15 cellular contexts compared by ENCODE assay signal in genomic region chr19:1167687-1168561, GRCh38. TPM values are rescaled to one million over a fixed set of nuclear protein-coding genes. Genes with fewer than 3 reads are reported as not detected.
DNase-seq lines count a peak whose midpoint lies in the region; ATAC-seq, FAIRE-seq and TF ChIP-seq lines count a peak whose summit lies in the region.
"Had no signal": no experiment of that assay in that cellular context is flagged by ENCODE, and none has a peak within 500 bp of the region (broad histone marks: within the 10 kb centered on the region; RNA-seq: fewer than 3 reads in every experiment).

No MANE protein-coding gene starts in this region.

- no peak for DNase-seq in NT2/D1 (ENCODE audit: low read depth, low spot score)
- DNase-seq in H1 (ENCODE audit: low read depth in 1 of 2, low spot score in 2 of 2): no peak
- no peak for DNase-seq in mesothelial cell of epicardium (ENCODE audit: low spot score in 2 of 2, unreplicated experiment in 2 of 2)
- DNase-seq in transverse colon: no peak
- no peak for DNase-seq in midbrain (lab: John Stamatoyannopoulos, UW)
- no peak for DNase-seq in substantia nigra (lab: John Stamatoyannopoulos, UW)
- DNase-seq: activated CD4-positive, alpha-beta T cell treated with anti-CD3 and anti-CD28 coated beads for 48 hours; activated gamma-delta T cell treated with Interleukin-2 at 50 U/mL for 16 hours; Kasumi-1; naive B cell; stimulated activated naive CD8-positive, alpha-beta T cell treated with anti-CD3 and anti-CD28 coated beads, Interleukin-15, amount 100 ng/mL, for 72 hours had no signal

- CTCF ChIA-PET in H1 (lab: Charles Lee; ENCODE audit: partially characterized antibody): interaction anchor here (0.8 to 3.0 kb wide), 10 partner anchors 12 to 94 kb away, joined by 3 to 15 read pairs (median 4); no protein-coding TSS in a partner anchor

- H3K27me3 ChIP-seq in NT2/D1 (ENCODE audit: insufficient read depth, insufficient read length) (no peaks in the 10 kb centered on the region), H1 (replicated peaks in 1 of 4; ENCODE audit: control insufficient read depth in 3 of 4, extremely low read depth in 1 of 4, insufficient read depth in 3 of 4, low read length in 3 of 4) (no peaks in the 10 kb centered on the region; a peak in 1 of 7 replicates), transverse colon (no peaks in the 10 kb centered on the region)
- H3K27me3 ChIP-seq: SJSA1 had no signal

- peaks cover 3% of the 10 kb centered on the region for H3K36me3 Mint-ChIP-seq in mesothelial cell of epicardium

- H4K8ac ChIP-seq in H1 (ENCODE audit: extremely low read depth, insufficient read depth, low read length): peak overlapping the region; percentile 62

- H4K91ac ChIP-seq in H1 (replicated peaks; ENCODE audit: insufficient read length, low read length): no peak overlapping the region

- H4K20me1 ChIP-seq in H1 (replicated peaks in 1 of 2; ENCODE audit: control insufficient read depth in 1 of 2, insufficient read depth in 2 of 2, low read length in 2 of 2): peaks cover 0 to 41% of the 10 kb centered on the region in 2 experiments

- H3K4me3 ChIP-seq in NT2/D1 (ENCODE audit: insufficient read length, low read depth) (no peak overlapping the region), H1 (ENCODE audit: extremely low read depth in 1 of 4, insufficient read depth in 2 of 4, low read depth in 3 of 4, low read length in 4 of 4) (no peak overlapping the region), transverse colon (peak overlapping the region in 2 of 4 donors; percentile 3 to 15)
- H3K4me3 ChIP-seq: SJSA1 had no signal

- no peak overlapping the region for H3K4me2 ChIP-seq in H1 (ENCODE audit: insufficient read depth in 1 of 2, low read depth in 2 of 2, low read length in 2 of 2)

- H2AK5ac ChIP-seq in H1 (ENCODE audit: low read depth, low read length): no peak overlapping the region

- ATAC-seq in HG02973 (IDR thresholded peaks at IDR 0.05; ENCODE audit: unreplicated experiment): no peak
- no peak for ATAC-seq in HG02938 (IDR thresholded peaks at IDR 0.05; ENCODE audit: unreplicated experiment)
- ATAC-seq: stimulated activated naive CD8-positive, alpha-beta T cell treated with anti-CD3 and anti-CD28 coated beads, Interleukin-15, amount 100 ng/mL, for 72 hours had no signal

- no peak for FAIRE-seq in H1 (lab: Jason Lieb, UNC)

- H3K18ac ChIP-seq in H1 (ENCODE audit: extremely low read depth, low read length): no peak overlapping the region

- H3K27me3 Mint-ChIP-seq in mesothelial cell of epicardium (ENCODE audit: low read depth): no peaks in the 10 kb centered on the region
- H3K27me3 Mint-ChIP-seq: dendritic cell treated with granulocyte-macrophage colony-stimulating factor and Interleukin-4, amounts not matched to agents 40 ng/mL and 50 ng/mL, for 4 days; naive B cell; stimulated activated naive CD8-positive, alpha-beta T cell treated with anti-CD3 and anti-CD28 coated beads, Interleukin-15, amount 100 ng/mL, for 72 hours had no signal

- peaks cover 10 to 65% of the 10 kb centered on the region in 2 experiments for H3K79me2 ChIP-seq in H1 (ENCODE audit: control insufficient read depth in 1 of 2, insufficient read depth in 2 of 2, low read length in 2 of 2)

- H3K14ac ChIP-seq in H1 (ENCODE audit: insufficient read length): no peak overlapping the region

- WGBS in H1 (ENCODE audit: extremely low coverage in 1 of 2, insufficient coverage in 1 of 2, insufficient read length in 1 of 2, insufficient replicate concordance in 2 of 2, low coverage in 1 of 2, low lambda C conversion rate in 2 of 2, missing lambda C conversion rate in 1 of 2), 2 experiments: 92% methylated on average over 31 of the region's 35 CpGs; no CpG with 5 or more reads in 1 of the 2 experiments
- 82% methylated on average over 30 of the region's 35 CpGs; no CpG with 5 or more reads in 1 of the 2 donors for WGBS in transverse colon (ENCODE audit: low coverage in 1 of 2), 2 donors

- peak overlapping the region; percentile 67 for H3K27ac Mint-ChIP-seq in mesothelial cell of epicardium
- H3K27ac Mint-ChIP-seq: naive B cell had no signal

- peak overlapping the region; percentile 66 for H3K4me3 Mint-ChIP-seq in mesothelial cell of epicardium
- H3K4me3 Mint-ChIP-seq: stimulated activated naive CD8-positive, alpha-beta T cell treated with anti-CD3 and anti-CD28 coated beads, Interleukin-15, amount 100 ng/mL, for 72 hours had no signal

- no peak overlapping the region for H2BK120ac ChIP-seq in H1 (replicated peaks; ENCODE audit: low read depth, low read length)

- no peak overlapping the region for H2BK20ac ChIP-seq in H1 (ENCODE audit: low read length)

- POLR2A ChIA-PET in H1 (lab: Charles Lee; ENCODE audit: partially characterized antibody): interaction anchor here (0.7 to 2.8 kb wide), 8 partner anchors 12 to 141 kb away, joined by 3 to 10 read pairs (median 4); no protein-coding TSS in a partner anchor

- H3K79me1 ChIP-seq in H1 (ENCODE audit: low read depth, low read length): peaks cover 44% of the 10 kb centered on the region

- H3K36me3 ChIP-seq in NT2/D1 (ENCODE audit: insufficient read depth, insufficient read length, low read length) (peaks cover 79% of the 10 kb centered on the region), H1 (ENCODE audit: control insufficient read depth in 2 of 4, insufficient read depth in 4 of 4, low read length in 3 of 4) (peaks cover 0 to 2% (median 0%) of the 10 kb centered on the region in 4 experiments; a peak in 1 of 8 replicates), transverse colon (no peaks in the 10 kb centered on the region)

- peaks cover 65% of the 10 kb centered on the region for H3K4me1 ChIP-seq in NT2/D1 (ENCODE audit: insufficient read depth, insufficient read length)
- peaks cover 0 to 29% (median 17%) of the 10 kb centered on the region in 4 experiments; a peak in 5 of 7 replicates for H3K4me1 ChIP-seq in H1 (replicated peaks in 1 of 4; ENCODE audit: control insufficient read depth in 3 of 4, insufficient read depth in 4 of 4, low read length in 3 of 4)
- peaks cover 12 to 42% (median 30%) of the 10 kb centered on the region in 4 donors for H3K4me1 ChIP-seq in transverse colon

- H3K9ac ChIP-seq in NT2/D1 (ENCODE audit: insufficient read length, low read depth) (peak overlapping the region; percentile 56), H1 (replicated peaks in 1 of 4; ENCODE audit: extremely low read depth in 1 of 4, low read depth in 3 of 4, low read length in 3 of 4) (no peak overlapping the region)

- peaks cover 6% of the 10 kb centered on the region for H3K23me2 ChIP-seq in H1 (ENCODE audit: low read depth, low read length)

- in situ Hi-C loops in transverse colon (cut with MboI; ENCODE audit: low pct_ligation_motif_present in 1 of 4, low pct_unique_long_range_greater_than_20kb in 1 of 4, low sequenced_read_pairs in 3 of 4): no loop called here

- no peak overlapping the region for H3K56ac ChIP-seq in H1 (replicated peaks; ENCODE audit: insufficient read length, low read depth, low read length)

- 0 out of 2 replicates have a peak overlapping the region, but pooled peaks have one; percentile 8 for H2BK15ac ChIP-seq in H1 (ENCODE audit: low read length)

- H3K9me3 Mint-ChIP-seq in mesothelial cell of epicardium: no peaks in the 10 kb centered on the region
- H3K9me3 Mint-ChIP-seq: dendritic cell treated with granulocyte-macrophage colony-stimulating factor and Interleukin-4, amounts not matched to agents 40 ng/mL and 50 ng/mL, for 4 days; naive B cell; stimulated activated naive CD8-positive, alpha-beta T cell treated with anti-CD3 and anti-CD28 coated beads, Interleukin-15, amount 100 ng/mL, for 72 hours had no signal

- H2AFZ ChIP-seq in H1 (ENCODE audit: low read length): no peak overlapping the region

- H2BK12ac ChIP-seq in H1 (ENCODE audit: low read depth, low read length): no peak overlapping the region

- no peak overlapping the region for H4K5ac ChIP-seq in H1 (ENCODE audit: insufficient read length, low read depth, low read length)

- no peak for TF ChIP-seq CTCF in H1 (IDR thresholded peaks at IDR 0.05; ENCODE audit: control extremely low read depth in 1 of 3, insufficient read depth in 1 of 3, low read depth in 1 of 3, low read length in 3 of 3)
- no peak for TF ChIP-seq CTCF in mesothelial cell of epicardium (IDR thresholded peaks at IDR 0.05; ENCODE audit: unreplicated experiment)
- no peak for TF ChIP-seq CTCF in transverse colon (IDR thresholded peaks at IDR 0.05)

- no peak overlapping the region for H3K4ac ChIP-seq in H1 (replicated peaks; ENCODE audit: insufficient read length, low read depth, low read length)

- H3K23ac ChIP-seq in H1 (ENCODE audit: insufficient read length): no peak overlapping the region

- H3K9me3 ChIP-seq in NT2/D1 (ENCODE audit: insufficient read depth, low read length) (no peaks in the 10 kb centered on the region), H1 (ENCODE audit: insufficient read depth in 2 of 2, low read depth in 1 of 2, low read length in 1 of 2) (no peaks in the 10 kb centered on the region), transverse colon (no peaks in the 10 kb centered on the region)

- TF ChIP-seq EP300 in H1 (IDR thresholded peaks at IDR 0.05; ENCODE audit: borderline replicate concordance in 1 of 2, low read depth in 2 of 2, low read length in 2 of 2) (no peak), transverse colon (IDR thresholded peaks at IDR 0.05; ENCODE audit: low read depth) (no peak)

- no peak for TF ChIP-seq RAD21 in H1 (IDR thresholded peaks at IDR 0.05 in 1 of 2, conservative IDR thresholded peaks at IDR 0.05 in 1 of 2; ENCODE audit: low read depth in 2 of 2, low read length in 2 of 2)

- H3K4me1 Mint-ChIP-seq in mesothelial cell of epicardium: peaks cover 41% of the 10 kb centered on the region

- H3K27ac ChIP-seq in H1 (ENCODE audit: low read depth, low read length) (no peak overlapping the region), transverse colon (peak overlapping the region; percentile 75 to 93 (median 77)), substantia nigra (ENCODE audit: low read depth, low read length, poor library complexity, severe bottlenecking) (no peak overlapping the region)

- intact Hi-C loops in transverse colon (cut with DNase I; ENCODE audit: low total_unique reads): no loop called here

- TF ChIP-seq POLR2A in H1 (IDR thresholded peaks at IDR 0.05; ENCODE audit: control extremely low read depth in 1 of 2, low read depth in 2 of 2, low read length in 2 of 2) (no peak), transverse colon (IDR thresholded peaks at IDR 0.05) (no peak)

- 0 out of 2 replicates have a peak overlapping the region, but pooled peaks have one; percentile 35 for H2BK5ac ChIP-seq in H1 (ENCODE audit: low read depth, low read length)

RNA-seq across cellular contexts. Expression of gene SBNO2, which starts 6.1 kb away (rescaled TPM):
- 31.4 and 37.4 TPM in 2 replicates for total RNA-seq in H1 (2021; fragmentation: NEBNext Ultra II Directional; extraction: Animal tissue kit (Norgen Biotek cat#: 25700))
- polyA plus RNA-seq in H1 (2011; rRNA removed): 12.2 and 21.3 TPM in 2 replicates
- polyA plus RNA-seq in H1 (2011; cell fraction: cytosol; rRNA removed): 12.8 TPM
- 67.3 TPM for polyA plus RNA-seq in H1 (2011; cell fraction: nucleus; rRNA removed)
- polyA plus RNA-seq in H1 (2012, experiment 1 of 2): 21.4 to 33.6 TPM (median 24.5 TPM) in 4 replicates
- polyA plus RNA-seq in H1 (2012, experiment 2 of 2): 13.6 TPM
- polyA plus RNA-seq in H1 (2013, experiment 1 of 2): 16.0 TPM
- polyA plus RNA-seq in H1 (2013, experiment 2 of 2): 14.4 TPM
- polyA minus RNA-seq in H1 (2011; rRNA and poly(A)+ RNA removed): 10.0 and 10.6 TPM in 2 replicates
- 23.1 TPM for polyA minus RNA-seq in H1 (2011; cell fraction: cytosol; rRNA and poly(A)+ RNA removed)
- polyA minus RNA-seq in H1 (2011; cell fraction: nucleus; rRNA and poly(A)+ RNA removed): 23.4 TPM
- total RNA-seq in mesothelial cell of epicardium: 48.5 to 56.1 TPM (median 53.0 TPM) in 3 replicates
- 100 to 1,000 TPM in 1 of 4 donors, 10 to 100 TPM in 3; 34.5 to 142 (median 48.3) TPM for total RNA-seq in transverse colon

RNA-seq across cellular contexts. Expression of gene STK11, which starts 37.7 kb away (rescaled TPM):
- 70.7 and 75.2 TPM in 2 replicates for total RNA-seq in H1 (2021; fragmentation: NEBNext Ultra II Directional; extraction: Animal tissue kit (Norgen Biotek cat#: 25700))
- polyA plus RNA-seq in H1 (2011; rRNA removed): 45.3 and 71.0 TPM in 2 replicates
- polyA plus RNA-seq in H1 (2011; cell fraction: cytosol; rRNA removed): 71.1 TPM
- 143 TPM for polyA plus RNA-seq in H1 (2011; cell fraction: nucleus; rRNA removed)
- 58.3 to 76.3 TPM (median 64.8 TPM) in 4 replicates for polyA plus RNA-seq in H1 (2012, experiment 1 of 2)
- 55.4 TPM for polyA plus RNA-seq in H1 (2012, experiment 2 of 2)
- polyA plus RNA-seq in H1 (2013, experiment 1 of 2): 44.0 TPM
- 41.8 TPM for polyA plus RNA-seq in H1 (2013, experiment 2 of 2)
- polyA minus RNA-seq in H1 (2011; rRNA and poly(A)+ RNA removed): 22.4 and 26.9 TPM in 2 replicates
- 44.5 TPM for polyA minus RNA-seq in H1 (2011; cell fraction: cytosol; rRNA and poly(A)+ RNA removed)
- polyA minus RNA-seq in H1 (2011; cell fraction: nucleus; rRNA and poly(A)+ RNA removed): 46.0 TPM
- total RNA-seq in mesothelial cell of epicardium (71.7 to 73.0 TPM (median 71.8 TPM) in 3 replicates), transverse colon (100 to 1,000 TPM in 3 of 4 donors, 10 to 100 TPM in 1; 93.7 to 152 (median 103) TPM)

Comparison
In these comparisons a context has a peak if more than half of its experiments do, and no peak if none do; other contexts are left out.
1. H3K27ac ChIP-seq: peak in transverse colon (4 of 4); none in H1 (single experiment) and substantia nigra (single experiment).